In the genomic region with DNA sequence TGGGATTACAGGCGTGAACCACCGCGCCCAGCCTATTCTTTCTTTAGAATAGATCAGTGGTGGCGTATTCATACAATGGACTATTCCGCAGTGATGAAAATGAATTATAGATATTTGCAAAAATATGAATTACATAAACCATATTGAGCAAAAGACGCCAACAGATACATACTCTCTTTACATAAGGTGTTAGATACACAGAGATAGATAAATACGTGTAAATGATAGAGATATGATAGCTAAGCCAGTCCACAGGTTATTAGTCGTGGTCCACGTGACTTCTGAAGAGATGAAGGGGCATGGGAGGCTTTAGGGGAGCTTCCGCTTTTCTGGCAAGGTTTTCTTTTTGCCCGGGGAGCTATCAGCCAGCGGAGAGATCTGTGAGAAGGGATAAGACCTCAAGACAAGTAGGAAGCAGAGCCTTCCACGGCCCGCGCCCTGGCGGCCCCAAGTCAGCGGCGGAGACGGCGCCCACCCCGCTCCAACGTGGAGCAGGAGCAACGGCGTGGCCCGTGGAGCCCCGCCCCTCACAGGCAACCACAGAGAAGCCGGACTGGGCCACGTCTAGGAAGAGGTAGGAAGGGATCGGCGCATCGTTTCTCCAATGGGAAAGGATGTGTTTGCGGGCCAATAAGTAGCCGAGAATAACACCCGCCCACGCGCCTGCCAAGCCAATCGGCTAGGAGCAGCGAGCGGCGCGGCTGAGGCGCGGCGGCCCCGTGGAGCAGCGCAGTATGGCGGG, we compare ENCODE assay signal across 8 cellular contexts. TPM values are rescaled to one million over a fixed set of nuclear protein-coding genes. Genes with fewer than 3 reads are reported as not detected.
DNase-seq lines count a peak whose midpoint lies in the region; ATAC-seq and TF ChIP-seq lines count a peak whose summit lies in the region.

Gene MSTO1 (plus strand): TSS at position 704 of the 742 bp plus-strand sequence. CDS start 31 bp downstream, at position 735.

- H3K4me1 Mint-ChIP-seq in activated T-helper 2 cell treated with anti-CD3 and anti-CD28 coated beads, Interferon-gamma antibody, Interleukin-2, Interleukin-4, amounts not matched to agents 10 μg/mL and 5 μg/mL and 100 μg/mL, durations not matched to agents 14 hours and 24 hours and 36 hours (ENCODE audit: low read depth): peaks cover 4% of the 10 kb centered on the region
- H3K4me1 Mint-ChIP-seq in natural killer cell: peaks cover 8 to 12% of the 10 kb centered on the region in 2 donors

- H3K27ac ChIP-seq in RWPE2 (ENCODE audit: poor library complexity, severe bottlenecking): peak within 1 kb of the TSS; percentile 41

- H3K27me3 Mint-ChIP-seq in activated T-helper 2 cell treated with anti-CD3 and anti-CD28 coated beads, Interferon-gamma antibody, Interleukin-2, Interleukin-4, amounts not matched to agents 10 μg/mL and 5 μg/mL and 100 μg/mL, durations not matched to agents 14 hours and 24 hours and 36 hours (ENCODE audit: low read depth): peaks cover 2% of the 10 kb centered on the region
- H3K27me3 Mint-ChIP-seq in natural killer cell (ENCODE audit: low read depth in 2 of 2): no peaks in the 10 kb centered on the region

- peak within 1 kb of the TSS; percentile 91 for H3K27ac Mint-ChIP-seq in activated T-helper 2 cell treated with anti-CD3 and anti-CD28 coated beads, Interferon-gamma antibody, Interleukin-2, Interleukin-4, amounts not matched to agents 10 μg/mL and 5 μg/mL and 100 μg/mL, durations not matched to agents 14 hours and 24 hours and 36 hours
- H3K27ac Mint-ChIP-seq in natural killer cell: peak within 1 kb of the TSS; percentile 84 to 86

- peak; percentile 99 for DNase-seq in EH (ENCODE audit: low read depth)
- DNase-seq in H4 (ENCODE audit: low spot score): peak; percentile 97
- peak; percentile 96 for DNase-seq in LoVo (ENCODE audit: low spot score)
- DNase-seq in RWPE2 (ENCODE audit: low spot score): peak; percentile 98
- DNase-seq in activated T-helper 2 cell treated with anti-CD3 and anti-CD28 coated beads, Interferon-gamma antibody, Interleukin-2, Interleukin-4, amounts not matched to agents 10 μg/mL and 5 μg/mL and 100 μg/mL, durations not matched to agents 14 hours and 24 hours and 36 hours (ENCODE audit: low spot score): peak; percentile 94
- peak; percentile 97 for DNase-seq in fibroblast of mammary gland (ENCODE audit: low read depth)
- DNase-seq in natural killer cell: peak; percentile 77
- peak; percentile 98 for DNase-seq in stimulated activated naive CD4-positive, alpha-beta T cell treated with Interleukin-2 at 50 U/mL for 16 hours (lab: John Stamatoyannopoulos, UW)

- H3K36me3 ChIP-seq in RWPE2 (ENCODE audit: low read depth): peaks cover 14% of the 10 kb centered on the region

- H3K4me1 ChIP-seq in RWPE2 (ENCODE audit: insufficient read depth, poor library complexity, severe bottlenecking): peaks cover 2% of the 10 kb centered on the region

- ATAC-seq in RWPE2 (ENCODE audit: low read depth) (peak; percentile 97), natural killer cell (peak; percentile 97 to 98 (median 97))

- H3K4me3 ChIP-seq in RWPE2 (ENCODE audit: severe bottlenecking) (peak within 1 kb of the TSS; percentile 66), fibroblast of mammary gland (ENCODE audit: control insufficient read depth, low read depth, low read length) (peak within 1 kb of the TSS; percentile 48)

- peaks cover 16% of the 10 kb centered on the region for H3K36me3 Mint-ChIP-seq in activated T-helper 2 cell treated with anti-CD3 and anti-CD28 coated beads, Interferon-gamma antibody, Interleukin-2, Interleukin-4, amounts not matched to agents 10 μg/mL and 5 μg/mL and 100 μg/mL, durations not matched to agents 14 hours and 24 hours and 36 hours (ENCODE audit: low read depth)
- H3K36me3 Mint-ChIP-seq in natural killer cell: no peaks in the 10 kb centered on the region

- H3K4me3 Mint-ChIP-seq in activated T-helper 2 cell treated with anti-CD3 and anti-CD28 coated beads, Interferon-gamma antibody, Interleukin-2, Interleukin-4, amounts not matched to agents 10 μg/mL and 5 μg/mL and 100 μg/mL, durations not matched to agents 14 hours and 24 hours and 36 hours (ENCODE audit: low read depth): peak within 1 kb of the TSS; percentile 94
- peak within 1 kb of the TSS; percentile 98 for H3K4me3 Mint-ChIP-seq in natural killer cell

- no peaks in the 10 kb centered on the region for H3K9me3 ChIP-seq in RWPE2 (ENCODE audit: severe bottlenecking)

- H3K9me3 Mint-ChIP-seq in activated T-helper 2 cell treated with anti-CD3 and anti-CD28 coated beads, Interferon-gamma antibody, Interleukin-2, Interleukin-4, amounts not matched to agents 10 μg/mL and 5 μg/mL and 100 μg/mL, durations not matched to agents 14 hours and 24 hours and 36 hours: no peaks in the 10 kb centered on the region
- no peaks in the 10 kb centered on the region for H3K9me3 Mint-ChIP-seq in natural killer cell

- H3K27me3 ChIP-seq in RWPE2 (ENCODE audit: insufficient read depth, poor library complexity, severe bottlenecking): no peaks in the 10 kb centered on the region

- no peak for TF ChIP-seq CTCF in RWPE2 (IDR thresholded peaks at IDR 0.05; ENCODE audit: poor library complexity, severe bottlenecking)
- TF ChIP-seq CTCF in fibroblast of mammary gland (conservative IDR thresholded peaks at IDR 0.05; ENCODE audit: control insufficient read depth, insufficient read depth, low read depth, low read length): no peak
- no peak for TF ChIP-seq CTCF in natural killer cell (IDR thresholded peaks at IDR 0.05)

- intact Hi-C loops in activated T-helper 2 cell treated with anti-CD3 and anti-CD28 coated beads, Interferon-gamma antibody, Interleukin-2, Interleukin-4, amounts not matched to agents 10 μg/mL and 5 μg/mL and 100 μg/mL, durations not matched to agents 14 hours and 24 hours and 36 hours (cut with micrococcal nuclease): no loop called here
- intact Hi-C loops in natural killer cell (cut with micrococcal nuclease): no loop called here

RNA-seq across cellular contexts. Expression of gene MSTO1, which starts in this region (rescaled TPM):
- 23.4 and 24.0 TPM in 2 replicates for total RNA-seq in H4 (2014; rRNA removed; shearing (Covaris generic))
- total RNA-seq in activated T-helper 2 cell treated with anti-CD3 and anti-CD28 coated beads, Interferon-gamma antibody, Interleukin-2, Interleukin-4, amounts not matched to agents 10 μg/mL and 5 μg/mL and 100 μg/mL, durations not matched to agents 14 hours and 24 hours and 36 hours: 87.5 and 87.6 TPM in 2 replicates
- total RNA-seq in natural killer cell: 10 to 100 TPM; 44.7 to 53.6 (median 46.7) TPM

Comparison
In these comparisons a context has a peak if more than half of its experiments do, and no peak if none do; other contexts are left out.
1. Peak in every context shown above with its lines: DNase-seq, ATAC-seq, H3K4me3 ChIP-seq and H3K27ac ChIP-seq.